In genomic region chr6:43753570-43754183, GRCh38 we compare ENCODE assay signal across 21 cellular contexts. TPM values are rescaled to one million over a fixed set of nuclear protein-coding genes. Genes with fewer than 3 reads are reported as not detected.
DNase-seq lines count a peak whose midpoint lies in the region; ATAC-seq, FAIRE-seq and TF ChIP-seq lines count a peak whose summit lies in the region.
"Had no signal": no experiment of that assay in that cellular context is flagged by ENCODE, and none has a peak within 500 bp of the region (broad histone marks: within the 10 kb centered on the region; RNA-seq: fewer than 3 reads in every experiment).

No MANE protein-coding gene starts in this region.

- H3K27ac ChIP-seq in VCaP, result peak overlapping the region; percentile 39

- ATAC-seq in esophagus mucosa, result peak; percentile 30
- no peak for ATAC-seq in GM21717 (IDR thresholded peaks at IDR 0.05; ENCODE audit: unreplicated experiment)
- ATAC-seq in HG03095 (IDR thresholded peaks at IDR 0.05; ENCODE audit: unreplicated experiment), result no peak

- peak; percentile 98 for FAIRE-seq in urothelium cell line (lab: Jason Lieb, UNC)
- FAIRE-seq: G401.6, H54 had no signal

- peak; percentile 15 for DNase-seq in activated CD8-positive, alpha-beta memory T cell treated with anti-CD3 and anti-CD28 coated beads, Interleukin-2, amount 50 U/mL, for 48 hours
- no peak for DNase-seq in activated CD8-positive, alpha-beta memory T cell treated with anti-CD3 and anti-CD28 coated beads for 24 hours
- no peak for DNase-seq in urothelium cell line (ENCODE audit: low spot score)
- no peak for DNase-seq in COLO668 (lab: John Stamatoyannopoulos, UW; ENCODE audit: unreplicated experiment)
- DNase-seq: 8988T; CD4-positive, alpha-beta memory T cell; DMS79 treated with DMSO at 0.1 percent for 48 hours; MV-4-11; NCI-H1417 treated with DMSO at 0.1 percent for 48 hours; NCI-H2029; NCI-H2171; NCI-H446 treated with DMSO at 0.1 percent for 48 hours; NK-92 treated with Interleukin-12 subunit alpha and Interleukin-12 subunit beta, amount 100 ng/mL, for 24 hours; RPMI8226; SIG-M5 had no signal

- no peak for TF ChIP-seq CTCF in VCaP (conservative IDR thresholded peaks at IDR 0.05)

RNA-seq across cellular contexts. Expression of gene VEGFA, which starts 16.3 kb away (rescaled TPM):
- 129 TPM for total RNA-seq in esophagus mucosa
